Comparison of ENCODE assay signal across 9 cellular contexts in the genomic region with DNA sequence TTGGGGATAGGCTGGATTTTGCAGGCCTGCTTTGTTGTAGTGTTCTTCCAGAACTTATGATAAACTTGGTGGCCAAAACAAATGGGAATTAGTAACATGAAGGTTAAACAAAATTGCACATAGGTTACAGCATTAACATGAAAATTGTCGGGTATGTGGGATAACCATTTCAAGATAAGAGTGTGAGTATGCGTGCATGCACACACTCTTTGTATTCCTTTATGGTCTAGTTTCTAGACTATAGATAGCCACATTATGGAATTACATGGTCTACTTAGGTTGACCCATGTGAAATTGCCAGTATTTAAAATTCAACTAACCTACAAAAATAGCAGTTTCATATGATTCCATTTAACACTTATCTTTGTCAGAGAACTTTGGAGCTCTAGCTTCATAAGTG. TPM values are rescaled to one million over a fixed set of nuclear protein-coding genes. Genes with fewer than 3 reads are reported as not detected.
DNase-seq lines count a peak whose midpoint lies in the region; ATAC-seq and TF ChIP-seq lines count a peak whose summit lies in the region.
"Had no signal": no experiment of that assay in that cellular context is flagged by ENCODE, and none has a peak within 500 bp of the region (broad histone marks: within the 10 kb centered on the region; RNA-seq: fewer than 3 reads in every experiment).

No MANE protein-coding gene starts in this region.

- H3K9me2 ChIP-seq in GM23338 (ENCODE audit: insufficient read depth) = no peaks in the 10 kb centered on the region

- H3K27ac Mint-ChIP-seq in GM23338 = peak overlapping the region; percentile 94; the same call in 1 of the 2 replicates
- H3K27ac Mint-ChIP-seq in HFFc6 = no peak overlapping the region

- H3K9ac ChIP-seq in skeletal muscle tissue (ENCODE audit: low read depth in 1 of 3, low read length in 3 of 3) = peak overlapping the region in 2 of 3 donors; percentile 0 to 88

- H3K4me1 Mint-ChIP-seq in GM23338 = peaks cover 21% of the 10 kb centered on the region
- peaks cover 48% of the 10 kb centered on the region for H3K4me1 Mint-ChIP-seq in HFFc6 (ENCODE audit: low read depth)

- H3K9me3 ChIP-seq in SJCRH30 (replicated peaks) (no peaks in the 10 kb centered on the region), gastroesophageal sphincter (no peaks in the 10 kb centered on the region), skeletal muscle tissue (ENCODE audit: control insufficient read depth in 3 of 3, low read length in 3 of 3) (no peaks in the 10 kb centered on the region)

- ATAC-seq in GM23338 (no peak), gastroesophageal sphincter (no peak), HG03159 (IDR thresholded peaks at IDR 0.05; ENCODE audit: unreplicated experiment) (no peak), GM21381 (IDR thresholded peaks at IDR 0.05; ENCODE audit: unreplicated experiment) (no peak)

- TF ChIP-seq CTCF in GM23338 (conservative IDR thresholded peaks at IDR 0.05; ENCODE audit: low read depth in 2 of 2) = no peak
- TF ChIP-seq CTCF in gastroesophageal sphincter (IDR thresholded peaks at IDR 0.05) = no peak
- no peak for TF ChIP-seq CTCF in HFFc6 (IDR thresholded peaks at IDR 0.05)

- H3K4me1 ChIP-seq in GM23338 (ENCODE audit: insufficient read depth) = peaks cover 9% of the 10 kb centered on the region; the same call in 1 of the 2 replicates
- no peaks in the 10 kb centered on the region; the same call in 1 of the 2 replicates for H3K4me1 ChIP-seq in SJCRH30
- H3K4me1 ChIP-seq in gastroesophageal sphincter = peaks cover 0 to 25% (median 3%) of the 10 kb centered on the region in 3 donors
- peaks cover 5 to 16% (median 15%) of the 10 kb centered on the region in 3 donors for H3K4me1 ChIP-seq in skeletal muscle tissue (ENCODE audit: control insufficient read depth in 3 of 3, insufficient read depth in 3 of 3, low read length in 3 of 3)

- H3F3A ChIP-seq in GM23338 (replicated peaks; ENCODE audit: low read depth) = no peaks in the 10 kb centered on the region

- H3K27ac ChIP-seq in GM23338 (ENCODE audit: low read depth) = no peak overlapping the region
- H3K27ac ChIP-seq in SJCRH30 = no peak overlapping the region
- H3K27ac ChIP-seq in gastroesophageal sphincter = no peak overlapping the region
- H3K27ac ChIP-seq in skeletal muscle tissue (ENCODE audit: low read depth, low read length) = no peak overlapping the region

- H3K27me3 ChIP-seq in GM23338 (ENCODE audit: insufficient read depth) = no peaks in the 10 kb centered on the region
- no peaks in the 10 kb centered on the region for H3K27me3 ChIP-seq in SJCRH30
- H3K27me3 ChIP-seq in gastroesophageal sphincter = no peaks in the 10 kb centered on the region
- no peaks in the 10 kb centered on the region for H3K27me3 ChIP-seq in skeletal muscle tissue (ENCODE audit: control insufficient read depth in 3 of 3, insufficient read depth in 3 of 3, low read length in 3 of 3)

- H3K4me3 ChIP-seq in GM23338 (peak overlapping the region; percentile 94), SJCRH30 (peak overlapping the region; percentile 84), gastroesophageal sphincter (peak overlapping the region; percentile 76 to 82), skeletal muscle tissue (ENCODE audit: low read length in 3 of 3) (peak overlapping the region in 2 of 3 donors; percentile 81 to 84)

- DNase-seq in GM23338 (ENCODE audit: low spot score) = no peak
- no peak for DNase-seq in SJCRH30
- DNase-seq in NCI-H226 = no peak
- DNase-seq in HFFc6 = no peak
- DNase-seq: activated naive CD4-positive, alpha-beta T cell had no signal

- no peak for TF ChIP-seq EP300 in gastroesophageal sphincter (IDR thresholded peaks at IDR 0.05)

- H3K36me3 Mint-ChIP-seq in GM23338 (ENCODE audit: low read depth) (peaks cover 32% of the 10 kb centered on the region), HFFc6 (ENCODE audit: low read depth) (0 out of 2 replicates have a peak, but pooled peaks cover 5% of the 10 kb centered on the region)

- H3K36me3 ChIP-seq in GM23338 (ENCODE audit: insufficient read depth) (peaks cover 7% of the 10 kb centered on the region; the same call in 1 of the 2 replicates), SJCRH30 (peaks cover 14% of the 10 kb centered on the region), gastroesophageal sphincter (peaks cover 0 to 2% of the 10 kb centered on the region in 2 donors), skeletal muscle tissue (ENCODE audit: control insufficient read depth in 3 of 3, insufficient read depth in 3 of 3, low read length in 3 of 3) (no peaks in the 10 kb centered on the region)

- H3K9me3 Mint-ChIP-seq in GM23338 (peaks cover 7% of the 10 kb centered on the region; the same call in 1 of the 3 replicates), HFFc6 (no peaks in the 10 kb centered on the region)

- H3K4me2 ChIP-seq in GM23338 = peak overlapping the region; percentile 95

- peaks cover 63% of the 10 kb centered on the region for H3K79me2 ChIP-seq in GM23338 (replicated peaks; ENCODE audit: insufficient read depth)

- 47 to 52% methylated on average over 2 of the region's 2 CpGs for WGBS in gastroesophageal sphincter (ENCODE audit: low coverage in 1 of 2), 2 donors

- no peak overlapping the region for H3K4me3 Mint-ChIP-seq in GM23338
- no peak overlapping the region for H3K4me3 Mint-ChIP-seq in HFFc6

- no peak overlapping the region for H2AFZ ChIP-seq in GM23338

- no peak for TF ChIP-seq POLR2A in gastroesophageal sphincter (IDR thresholded peaks at IDR 0.05)

- H3K27me3 Mint-ChIP-seq in GM23338 (ENCODE audit: insufficient read depth, low read depth, poor library complexity) (peaks cover 2% of the 10 kb centered on the region), HFFc6 (ENCODE audit: insufficient read depth) (peaks cover 2% of the 10 kb centered on the region; the same call in 1 of the 2 replicates)

- H4K20me1 ChIP-seq in GM23338 (replicated peaks; ENCODE audit: insufficient read depth) = peaks cover 48% of the 10 kb centered on the region

TF ChIP-seq in GM23338, 12 proteins besides CTCF, POLR2A, EP300 and RAD21 (continues in another document):
- TF ChIP-seq ZNF331 (CRISPR knock-in tag; IDR thresholded peaks at IDR 0.05; ENCODE audit: low read depth) (no peak), CREB1 (CRISPR knock-in tag; IDR thresholded peaks at IDR 0.05; ENCODE audit: low read depth) (no peak), JUNB (IDR thresholded peaks at IDR 0.05; ENCODE audit: unreplicated experiment) (no peak), ZNF114 (CRISPR knock-in tag; IDR thresholded peaks at IDR 0.05) (no peak), STAT1 (IDR thresholded peaks at IDR 0.05; ENCODE audit: unreplicated experiment) (no peak)
- TF ChIP-seq, protein P1, sequence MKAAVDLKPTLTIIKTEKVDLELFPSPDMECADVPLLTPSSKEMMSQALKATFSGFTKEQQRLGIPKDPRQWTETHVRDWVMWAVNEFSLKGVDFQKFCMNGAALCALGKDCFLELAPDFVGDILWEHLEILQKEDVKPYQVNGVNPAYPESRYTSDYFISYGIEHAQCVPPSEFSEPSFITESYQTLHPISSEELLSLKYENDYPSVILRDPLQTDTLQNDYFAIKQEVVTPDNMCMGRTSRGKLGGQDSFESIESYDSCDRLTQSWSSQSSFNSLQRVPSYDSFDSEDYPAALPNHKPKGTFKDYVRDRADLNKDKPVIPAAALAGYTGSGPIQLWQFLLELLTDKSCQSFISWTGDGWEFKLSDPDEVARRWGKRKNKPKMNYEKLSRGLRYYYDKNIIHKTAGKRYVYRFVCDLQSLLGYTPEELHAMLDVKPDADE (IDR thresholded peaks at IDR 0.05) = no peak

RNA-seq across cellular contexts. Expression of a gene that starts 1.4 kb away (rescaled TPM):
- 331 and 381 TPM in 2 replicates for total RNA-seq in GM23338 (2014; rRNA removed; shearing (Covaris generic))
- polyA plus RNA-seq in GM23338 (2016; fragmentation: Nextera tagmentation; extraction: Ambion mirVana) = 60.6 and 72.2 TPM in 2 replicates
- 85.6 and 93.6 TPM in 2 replicates for total RNA-seq in SJCRH30 (2014; rRNA removed; shearing (Covaris generic))
- total RNA-seq in gastroesophageal sphincter (10 to 100 TPM; 10.4 to 14.2 (median 13.5) TPM), skeletal muscle tissue (55.8 TPM)
- total RNA-seq in HFFc6 (2021; fragmentation: NEBNext Ultra II Directional; extraction: Animal tissue kit (Norgen Biotek cat#: 25700)) = 10 to 100 TPM; 22.6 to 26.4 (median 24.4) TPM
